In genomic region chr13:110455941-110456340, GRCh38 we compare ENCODE assay signal across 8 cellular contexts.
DNase-seq lines count a peak whose midpoint lies in the region; ATAC-seq and TF ChIP-seq lines count a peak whose summit lies in the region.

No MANE protein-coding gene starts in this region.

- peak; percentile 99 for ATAC-seq in GM21515 (IDR thresholded peaks at IDR 0.05; ENCODE audit: unreplicated experiment)
- ATAC-seq in naive thymus-derived CD8-positive, alpha-beta T cell = peak; percentile 90 to 93
- peak; percentile 97 for ATAC-seq in stimulated activated naive B cell treated with anti-CD40 and anti-IgM and Interleukin-4, amounts not matched to agents 10 μg/mL and 1 μg/mL and 100 μg/mL, for 72 hours (replicated peaks)

- no peaks in the 10 kb centered on the region for H3K36me3 Mint-ChIP-seq in naive thymus-derived CD8-positive, alpha-beta T cell
- H3K36me3 Mint-ChIP-seq in stimulated activated naive B cell treated with anti-CD40 and anti-IgM and Interleukin-4, amounts not matched to agents 10 μg/mL and 1 μg/mL and 100 μg/mL, for 72 hours = no peaks in the 10 kb centered on the region

- no peaks in the 10 kb centered on the region for H3K9me3 Mint-ChIP-seq in naive thymus-derived CD8-positive, alpha-beta T cell
- H3K9me3 Mint-ChIP-seq in stimulated activated naive B cell treated with anti-CD40 and anti-IgM and Interleukin-4, amounts not matched to agents 10 μg/mL and 1 μg/mL and 100 μg/mL, for 72 hours = no peaks in the 10 kb centered on the region

- POLR2A ChIA-PET in naive thymus-derived CD8-positive, alpha-beta T cell (lab: Charles Lee) = interaction anchor here (0.6 to 1.4 kb wide), 2 partner anchors 70 to 259 kb away, joined by 3 read pairs; no protein-coding TSS in a partner anchor

- peak; percentile 91 for DNase-seq in DMS153 treated with DMSO at 0.1 percent for 48 hours (lab: John Stamatoyannopoulos, UW; ENCODE audit: unreplicated experiment)
- DNase-seq in HT1080 (ENCODE audit: low read depth) = peak; percentile 65
- peak; percentile 73 for DNase-seq in NOMO-1 treated with DMSO at 0.1 percent for 48 hours (lab: John Stamatoyannopoulos, UW; ENCODE audit: unreplicated experiment)
- DNase-seq in activated CD8-positive, alpha-beta memory T cell treated with anti-CD3 and anti-CD28 coated beads, Interleukin-2, amount 50 U/mL, for 24 hours (ENCODE audit: extremely low read depth) = peak; percentile 31
- peak; percentile 76 to 82 for DNase-seq in erythroblast (lab: John Stamatoyannopoulos, UW)
- peak; percentile 20 to 82 (median 52) for DNase-seq in naive thymus-derived CD8-positive, alpha-beta T cell
- DNase-seq in stimulated activated naive B cell treated with anti-CD40 and anti-IgM and Interleukin-4, amounts not matched to agents 10 μg/mL and 1 μg/mL and 100 μg/mL, for 72 hours = peak; percentile 70

- peaks cover 13 to 42% (median 20%) of the 10 kb centered on the region in 5 donors for H3K27me3 Mint-ChIP-seq in naive thymus-derived CD8-positive, alpha-beta T cell
- peaks cover 0 to 5% of the 10 kb centered on the region in 2 donors for H3K27me3 Mint-ChIP-seq in stimulated activated naive B cell treated with anti-CD40 and anti-IgM and Interleukin-4, amounts not matched to agents 10 μg/mL and 1 μg/mL and 100 μg/mL, for 72 hours

- H3K27ac Mint-ChIP-seq in naive thymus-derived CD8-positive, alpha-beta T cell = peak overlapping the region in 1 of 10 donors; percentile 15
- peak overlapping the region; percentile 73 for H3K27ac Mint-ChIP-seq in stimulated activated naive B cell treated with anti-CD40 and anti-IgM and Interleukin-4, amounts not matched to agents 10 μg/mL and 1 μg/mL and 100 μg/mL, for 72 hours

- TF ChIP-seq POLR2A in erythroblast (IDR thresholded peaks at IDR 0.05; ENCODE audit: low read length) = no peak

- H3K4me3 Mint-ChIP-seq in naive thymus-derived CD8-positive, alpha-beta T cell = peak overlapping the region; percentile 26 to 73 (median 62)
- H3K4me3 Mint-ChIP-seq in stimulated activated naive B cell treated with anti-CD40 and anti-IgM and Interleukin-4, amounts not matched to agents 10 μg/mL and 1 μg/mL and 100 μg/mL, for 72 hours = peak overlapping the region; percentile 48 to 58

- H3K4me1 Mint-ChIP-seq in naive thymus-derived CD8-positive, alpha-beta T cell = peaks cover 3 to 7% (median 5%) of the 10 kb centered on the region in 4 donors
- H3K4me1 Mint-ChIP-seq in stimulated activated naive B cell treated with anti-CD40 and anti-IgM and Interleukin-4, amounts not matched to agents 10 μg/mL and 1 μg/mL and 100 μg/mL, for 72 hours = peaks cover 18 to 38% of the 10 kb centered on the region in 2 donors

Comparison
In these comparisons a context has a peak if more than half of its experiments do, and no peak if none do; other contexts are left out.
1. Peak in every context shown above with its lines: DNase-seq and ATAC-seq.
2. DNase-seq: peak in every context shown above with its lines; median percentile 91 in DMS153 treated with DMSO at 0.1 percent for 48 hours; 79 in erythroblast; 73 in NOMO-1 treated with DMSO at 0.1 percent for 48 hours; 70 in stimulated activated naive B cell treated with anti-CD40 and anti-IgM and Interleukin-4, amounts not matched to agents 10 μg/mL and 1 μg/mL and 100 μg/mL, for 72 hours; 65 in HT1080; 52 in naive thymus-derived CD8-positive, alpha-beta T cell; 31 in activated CD8-positive, alpha-beta memory T cell treated with anti-CD3 and anti-CD28 coated beads, Interleukin-2, amount 50 U/mL, for 24 hours.